Comparison of ENCODE assay signal across 26 cellular contexts in the genomic region with DNA sequence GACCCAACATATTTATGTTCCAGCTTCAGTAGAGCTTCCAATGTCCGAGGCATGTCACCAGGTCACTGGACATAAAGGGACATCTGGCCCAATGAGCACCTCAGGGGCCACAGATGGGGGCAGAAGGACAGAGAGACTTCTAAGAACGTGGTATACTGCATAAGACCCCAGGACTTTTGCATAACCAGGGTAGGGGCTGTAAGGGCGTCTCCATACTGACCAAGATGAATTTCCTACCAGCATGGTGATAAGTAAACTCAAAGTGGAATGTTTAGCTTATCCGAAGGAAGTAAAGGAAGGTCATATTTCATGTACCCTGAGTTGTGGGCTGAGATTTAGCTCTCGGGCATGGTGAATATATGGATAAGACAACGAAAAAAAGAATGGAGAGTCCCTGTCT. TPM values are rescaled to one million over a fixed set of nuclear protein-coding genes. Genes with fewer than 3 reads are reported as not detected.
"Had no signal": no experiment of that assay in that cellular context is flagged by ENCODE, and none has a peak within 500 bp of the region (broad histone marks: within the 10 kb centered on the region; RNA-seq: fewer than 3 reads in every experiment).

No MANE protein-coding gene starts in this region.

- H3K27me3 ChIP-seq: stomach, testis, thyroid gland, tibial artery, tibial nerve, transverse colon, upper lobe of left lung, upper lobe of right lung, uterus, vagina had no signal

- H3K36me3 ChIP-seq: stomach, suprapubic skin, thoracic aorta, thyroid gland, tibial artery, tibial nerve, transverse colon, upper lobe of left lung, upper lobe of right lung, uterus, vagina had no signal

- H3K27ac ChIP-seq: stomach, suprapubic skin, testis, thoracic aorta, thyroid gland, tibial artery, transverse colon, uterus, vagina had no signal

- H3K4me1 ChIP-seq: suprapubic skin had no signal

- DNase-seq: stimulated activated CD4-positive, alpha-beta T cell treated with anti-CD3 and anti-CD28 coated beads, Interleukin-2, amount 100 ng/mL, for 48 hours; stimulated activated CD4-positive, alpha-beta T cell treated with anti-CD3 and anti-CD28 coated beads, Interleukin-4, amount 100 ng/mL, for 1 hour; stimulated activated CD4-positive, alpha-beta T cell treated with anti-CD3 and anti-CD28 coated beads, Interleukin-4, amount 100 ng/mL, for 24 hours; stimulated activated CD4-positive, alpha-beta T cell treated with anti-CD3 and anti-CD28 coated beads, Interleukin-4, amount 100 ng/mL, for 4 hours; stimulated activated CD8-positive, alpha-beta memory T cell treated with anti-CD3 and anti-CD28 coated beads, Interleukin-4, amount 100 ng/mL, for 48 hours; stimulated activated naive B cell treated with anti-CD40 and anti-IgM and Interleukin-4, amounts not matched to agents 10 μg/mL and 1 μg/mL and 100 μg/mL, for 72 hours; stimulated activated naive CD4-positive, alpha-beta T cell; stimulated activated naive CD4-positive, alpha-beta T cell treated with Interleukin-2 at 50 U/mL for 16 hours; stimulated activated naive CD8-positive, alpha-beta T cell treated with anti-CD3 and anti-CD28 coated beads, Interleukin-15, amount 100 ng/mL, for 72 hours; stimulated activated naive CD8-positive, alpha-beta T cell treated with anti-CD3 and anti-CD28 coated beads, Interleukin-15, Interleukin-2, amounts not matched to agents 100 U/mL and 50 U/mL, for 24 hours; stomach; testis; transverse colon; upper lobe of right lung had no signal

- H3K4me3 ChIP-seq: stomach, suprapubic skin, testis, thoracic aorta, thyroid gland, tibial artery, tibial nerve, transverse colon, upper lobe of left lung, upper lobe of right lung, uterus, vagina had no signal

- H3K9me3 ChIP-seq: stomach, suprapubic skin, testis, thoracic aorta, thyroid gland, tibial artery, tibial nerve, transverse colon, upper lobe of left lung, upper lobe of right lung, uterus, vagina had no signal

- FAIRE-seq: urothelium cell line had no signal

RNA-seq across cellular contexts. Expression of a gene that starts 38.7 kb away (rescaled TPM):
- total RNA-seq: subcutaneous adipose tissue, thoracic aorta, tibial nerve, vagina had no signal

RNA-seq across cellular contexts. Expression of a gene that starts 59.7 kb away (rescaled TPM):
- total RNA-seq: subcutaneous adipose tissue, temporal lobe, thoracic aorta, tibial nerve, urinary bladder, vagina had no signal
